Comparison of ENCODE assay signal across 19 cellular contexts in the genomic region with DNA sequence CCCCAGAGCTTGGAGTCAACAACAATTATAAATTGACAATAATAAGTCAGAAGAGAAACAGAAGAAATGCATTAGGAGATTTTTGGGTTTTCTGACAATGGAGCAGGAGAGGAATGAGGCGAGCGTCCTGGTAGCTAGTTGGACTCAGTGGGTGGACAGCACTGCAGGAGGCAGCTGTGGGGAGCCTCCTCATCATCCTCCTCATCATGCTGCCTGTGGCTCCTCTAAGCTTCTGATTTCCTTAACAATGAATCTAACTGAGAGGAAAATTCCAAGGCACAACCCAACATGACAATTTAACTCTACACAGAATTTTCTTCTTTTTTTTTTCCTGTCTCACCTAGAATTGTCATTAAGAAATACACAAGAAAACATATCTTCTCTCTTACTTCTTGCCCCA.
A peak's percentile ranks its signal among the peaks of the same experiment; 100 is the strongest.
DNase-seq lines count a peak whose midpoint lies in the region; ATAC-seq and TF ChIP-seq lines count a peak whose summit lies in the region.
"Had no signal": no experiment of that assay in that cellular context is flagged by ENCODE, and none has a peak within 500 bp of the region (broad histone marks: within the 10 kb centered on the region; RNA-seq: fewer than 3 reads in every experiment).

No MANE protein-coding gene starts in this region.

- peaks cover 6% of the 10 kb centered on the region; the same call in 1 of the 2 replicates for H3K9me3 ChIP-seq in HUES6 (ENCODE audit: control insufficient read depth, insufficient read depth, low read depth, low read length)
- no peaks in the 10 kb centered on the region for H3K9me3 ChIP-seq in mucosa of descending colon
- H3K9me3 ChIP-seq: SK-N-SH had no signal

- peaks cover 5% of the 10 kb centered on the region for H3K4me1 Mint-ChIP-seq in glutamatergic neuron (ENCODE audit: low read depth, unreplicated experiment)
- H3K4me1 Mint-ChIP-seq: CD4-positive, CD25-positive, alpha-beta regulatory T cell had no signal

- no peak overlapping the region for H3K23ac ChIP-seq in mesendoderm (ENCODE audit: low read length)

- no peaks in the 10 kb centered on the region for H3K36me3 Mint-ChIP-seq in glutamatergic neuron (ENCODE audit: unreplicated experiment)
- H3K36me3 Mint-ChIP-seq: CD4-positive, CD25-positive, alpha-beta regulatory T cell had no signal

- peaks cover 2% of the 10 kb centered on the region for H3K9me3 Mint-ChIP-seq in glutamatergic neuron (ENCODE audit: unreplicated experiment)

- peak overlapping the region; percentile 43 for H3K4me3 ChIP-seq in HUES6 (ENCODE audit: low read depth, low read length)
- no peak overlapping the region for H3K4me3 ChIP-seq in mesendoderm (ENCODE audit: low read length)
- H3K4me3 ChIP-seq in mucosa of descending colon = no peak overlapping the region

- H3K27ac Mint-ChIP-seq in glutamatergic neuron (ENCODE audit: unreplicated experiment) = peak overlapping the region; percentile 1
- H3K27ac Mint-ChIP-seq: CD4-positive, CD25-positive, alpha-beta regulatory T cell had no signal

- ATAC-seq in mucosa of descending colon (no peak), left colon (no peak)
- ATAC-seq: Panc1 had no signal

- H3K4me1 ChIP-seq in HUES6 (ENCODE audit: control insufficient read depth, insufficient read depth, low read length) (peaks cover 34% of the 10 kb centered on the region), mesendoderm (ENCODE audit: control insufficient read depth, low read depth, low read length) (peaks cover 12% of the 10 kb centered on the region), mucosa of descending colon (ENCODE audit: low read depth) (no peaks in the 10 kb centered on the region)

- H3K4me2 ChIP-seq in mesendoderm (ENCODE audit: low read length) = no peak overlapping the region
- H3K4me2 ChIP-seq: SK-N-SH had no signal

- WGBS in mesendoderm (ENCODE audit: extremely low coverage, insufficient coverage, low lambda C conversion rate) = no CpG with 5 or more reads among the region's 2 CpGs

- peak overlapping the region; percentile 65 for H2BK120ac ChIP-seq in mesendoderm (ENCODE audit: low read depth, low read length)

- H3K56ac ChIP-seq in mesendoderm (ENCODE audit: low read length) = no peak overlapping the region

- no peaks in the 10 kb centered on the region for H3K27me3 ChIP-seq in HUES6 (ENCODE audit: control insufficient read depth, insufficient read depth, low read length)
- no peaks in the 10 kb centered on the region for H3K27me3 ChIP-seq in mesendoderm (ENCODE audit: insufficient read depth, low read length, poor library complexity)

- no peak overlapping the region for H3K4ac ChIP-seq in mesendoderm (ENCODE audit: low read depth, low read length)

- DNase-seq in glutamatergic neuron (no peak), mesendoderm (peak; percentile 40), DMS79 treated with DMSO at 0.1 percent for 48 hours (lab: John Stamatoyannopoulos, UW) (no peak), mucosa of descending colon (no peak), left colon (no peak)
- DNase-seq in stimulated activated CD4-positive, alpha-beta T cell treated with anti-CD3 and anti-CD28 coated beads, Interleukin-1b, Interleukin-23, amount 100 ng/mL, for 48 hours = no peak
- DNase-seq: CD4-positive, CD25-positive, alpha-beta regulatory T cell; COR-L47; DMS79; GOT3; KG1; NCI-H1092; NCI-H1436 treated with DMSO at 0.1 percent for 48 hours; NCI-H1930; NCI-H69; SIG-M5; SK-N-SH had no signal

- H3K79me1 ChIP-seq in mesendoderm (ENCODE audit: low read length) = no peaks in the 10 kb centered on the region

- intact Hi-C loops in mucosa of descending colon (cut with DNase I, micrococcal nuclease) = no loop called here
- intact Hi-C loops in left colon (cut with DNase I, micrococcal nuclease) = no loop called here

- no peak for TF ChIP-seq CTCF in glutamatergic neuron (IDR thresholded peaks at IDR 0.05; ENCODE audit: partially characterized antibody, unreplicated experiment)
- no peak for TF ChIP-seq CTCF in mucosa of descending colon (IDR thresholded peaks at IDR 0.05)

- no peaks in the 10 kb centered on the region for H3K79me2 ChIP-seq in mesendoderm (ENCODE audit: control insufficient read depth, insufficient read depth, low read length)

- H2BK15ac ChIP-seq in mesendoderm (replicated peaks; ENCODE audit: low read depth) = no peak overlapping the region

- no peak overlapping the region for H3K4me3 Mint-ChIP-seq in glutamatergic neuron (ENCODE audit: unreplicated experiment)
- H3K4me3 Mint-ChIP-seq: CD4-positive, CD25-positive, alpha-beta regulatory T cell had no signal

- H2BK5ac ChIP-seq in mesendoderm (ENCODE audit: low read length) = no peak overlapping the region

- no peak overlapping the region for H4K5ac ChIP-seq in mesendoderm (ENCODE audit: low read length)

- peak overlapping the region; percentile 91 for H3K27ac ChIP-seq in HUES6 (ENCODE audit: low read depth, low read length)
- peak overlapping the region; percentile 97 for H3K27ac ChIP-seq in mesendoderm (ENCODE audit: low read depth, low read length)

- peak overlapping the region; percentile 81 for H3K18ac ChIP-seq in mesendoderm (ENCODE audit: low read length)

- H3K36me3 ChIP-seq in HUES6 (ENCODE audit: control insufficient read depth, insufficient read depth, low read length) (no peaks in the 10 kb centered on the region), mesendoderm (ENCODE audit: control insufficient read depth, insufficient read depth, low read length) (no peaks in the 10 kb centered on the region), mucosa of descending colon (ENCODE audit: low read depth) (no peaks in the 10 kb centered on the region)

- peaks cover 3% of the 10 kb centered on the region for H3K27me3 Mint-ChIP-seq in glutamatergic neuron (ENCODE audit: unreplicated experiment)
- H3K27me3 Mint-ChIP-seq: CD4-positive, CD25-positive, alpha-beta regulatory T cell had no signal

- H2AK5ac ChIP-seq in mesendoderm (ENCODE audit: low read length) = no peak overlapping the region

- peak overlapping the region; percentile 76 for H3K9ac ChIP-seq in HUES6 (ENCODE audit: low read length)
- H3K9ac ChIP-seq in mesendoderm (ENCODE audit: low read length) = no peak overlapping the region
- H3K9ac ChIP-seq: SK-N-SH had no signal

- H4K8ac ChIP-seq in mesendoderm (ENCODE audit: low read depth, low read length) = no peak overlapping the region
